In the genomic region with DNA sequence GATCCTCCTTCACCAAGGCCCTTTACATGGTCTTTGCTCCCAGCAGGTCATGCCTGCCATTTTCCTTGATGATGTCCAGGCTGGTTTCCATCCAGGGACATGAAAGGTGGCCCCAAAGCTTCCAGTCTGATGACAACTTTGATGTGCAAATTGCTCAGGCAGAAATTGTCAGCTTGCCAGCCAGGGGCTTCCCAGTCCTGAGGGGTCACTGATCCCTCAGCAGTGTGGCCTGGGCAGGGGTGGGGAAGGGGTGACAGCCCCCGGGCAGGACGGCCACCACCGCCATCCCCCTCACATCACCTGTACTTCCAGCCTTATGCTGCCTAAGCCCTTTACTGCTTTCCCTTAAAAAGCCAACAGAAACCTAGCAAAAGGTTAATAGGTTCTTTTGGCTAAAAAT, we compare ENCODE assay signal across 22 cellular contexts.
DNase-seq lines count a peak whose midpoint lies in the region; ATAC-seq, FAIRE-seq and TF ChIP-seq lines count a peak whose summit lies in the region.
"Had no signal": no experiment of that assay in that cellular context is flagged by ENCODE, and none has a peak within 500 bp of the region (broad histone marks: within the 10 kb centered on the region; RNA-seq: fewer than 3 reads in every experiment).

No MANE protein-coding gene starts in this region.

- no peak overlapping the region for H3K4me2 ChIP-seq in H9 (ENCODE audit: insufficient read depth, insufficient read length, low read length)
- H3K4me2 ChIP-seq: A549, BLaER1, GM23338 had no signal

- H3K27ac Mint-ChIP-seq in H9, result no peak overlapping the region
- H3K27ac Mint-ChIP-seq: CD8-positive, alpha-beta memory T cell; GM23338; HFFc6 had no signal

- no peak overlapping the region for H4K5ac ChIP-seq in H9 (ENCODE audit: insufficient read length, low read depth, low read length)

- H3K14ac ChIP-seq in H9 (ENCODE audit: insufficient read depth, low read length), result no peak overlapping the region

- H3K4me3 ChIP-seq in sigmoid colon, result no peak overlapping the region
- H3K4me3 ChIP-seq: A549, BLaER1, GM23338, K562 had no signal

- H3K23me2 ChIP-seq in H9 (ENCODE audit: insufficient read length, low read depth, low read length, poor library complexity, severe bottlenecking), result no peaks in the 10 kb centered on the region

- no peaks in the 10 kb centered on the region; the same call in 1 of the 2 replicates for H3K27me3 Mint-ChIP-seq in H9 (ENCODE audit: low read depth)

- H3K23ac ChIP-seq in H9 (ENCODE audit: insufficient read length, low read depth, low read length), result no peak overlapping the region

- H3K9me3 ChIP-seq in sigmoid colon, result no peaks in the 10 kb centered on the region
- H3K9me3 ChIP-seq in H9 (ENCODE audit: control insufficient read depth, low read depth, low read length), result no peaks in the 10 kb centered on the region
- H3K9me3 ChIP-seq: A549, BLaER1 had no signal

- ATAC-seq in activated CD4-positive, CD25-positive, alpha-beta regulatory T cell treated with anti-CD3 and anti-CD28 coated beads, Interleukin-2, amount 50 U/mL, for 24 hours, result no peak
- ATAC-seq: GM23338, HCT116, K562 had no signal

- no peaks in the 10 kb centered on the region for H3K9me3 Mint-ChIP-seq in H9
- H3K9me3 Mint-ChIP-seq: CD8-positive, alpha-beta memory T cell; GM23338; HFFc6 had no signal

- H3K79me1 ChIP-seq in H9 (ENCODE audit: insufficient read depth, low read depth, low read length, poor library complexity, severe bottlenecking), result no peaks in the 10 kb centered on the region

- no peaks in the 10 kb centered on the region for H3K79me2 ChIP-seq in H9 (ENCODE audit: insufficient read depth, low read length)

- H3K56ac ChIP-seq in H9 (ENCODE audit: insufficient read length, low read depth, low read length), result no peak overlapping the region

- no peak overlapping the region for H4K8ac ChIP-seq in H9 (replicated peaks; ENCODE audit: insufficient read length, low read depth, low read length)

- in situ Hi-C loops in GM13976 (cut with MboI; ENCODE audit: low sequenced_read_pairs, unreplicated experiment), result no loop called here

- no peak for TF ChIP-seq EP300 in sigmoid colon (IDR thresholded peaks at IDR 0.05)

- H3K27ac ChIP-seq in sigmoid colon, result no peak overlapping the region
- H3K27ac ChIP-seq in H9 (ENCODE audit: insufficient read length, low read depth, low read length), result no peak overlapping the region
- H3K27ac ChIP-seq: 22Rv1, A549, BLaER1 had no signal

- TF ChIP-seq CTCF in sigmoid colon (IDR thresholded peaks at IDR 0.05) (no peak), GM13976 (IDR thresholded peaks at IDR 0.05; ENCODE audit: borderline replicate concordance, control extremely low read depth, extremely low read depth, insufficient read depth, missing control alignments) (no peak), H9 (conservative IDR thresholded peaks at IDR 0.05) (no peak)

- H3T11ph ChIP-seq in H9 (ENCODE audit: low read length), result no peak overlapping the region

- no peak for TF ChIP-seq POLR2A in sigmoid colon (IDR thresholded peaks at IDR 0.05)

- peaks cover 26 to 27% of the 10 kb centered on the region in 2 experiments for H3K4me1 Mint-ChIP-seq in H9
- H3K4me1 Mint-ChIP-seq: CD8-positive, alpha-beta memory T cell had no signal

- intact Hi-C loops in sigmoid colon (cut with DNase I), result no loop called here

- H3K4me1 ChIP-seq in sigmoid colon (peaks cover 0 to 14% (median 10%) of the 10 kb centered on the region in 4 donors), H9 (ENCODE audit: insufficient read depth, low read length) (no peaks in the 10 kb centered on the region; the same call in 1 of the 2 replicates)
- H3K4me1 ChIP-seq: BLaER1 had no signal

- DNase-seq in activated CD4-positive, CD25-positive, alpha-beta regulatory T cell treated with anti-CD3 and anti-CD28 coated beads, Interleukin-2, amount 50 U/mL, for 72 hours, result peak; percentile 0
- DNase-seq in islet precursor cell, result peak; percentile 40
- DNase-seq in sigmoid colon, result peak; percentile 50
- no peak for DNase-seq in GM13976 (ENCODE audit: low spot score)
- DNase-seq in urothelium cell line (ENCODE audit: low spot score), result no peak
- no peak for DNase-seq in H9
- DNase-seq: CD8-positive, alpha-beta memory T cell; COR-L47; DMS 273 treated with DMSO at 0.1 percent for 48 hours; HFFc6; IMR-90 had no signal

- FAIRE-seq in urothelium cell line (lab: Jason Lieb, UNC), result no peak
- FAIRE-seq: A549, G401.6, GM12892, H54, HTR-8/SVneo, K562 had no signal

- no peak overlapping the region for H2AK5ac ChIP-seq in H9 (ENCODE audit: insufficient read length, low read length)

- no peak overlapping the region for H4K91ac ChIP-seq in H9 (ENCODE audit: insufficient read length, low read depth, low read length)

- no peak overlapping the region for H3K18ac ChIP-seq in H9 (ENCODE audit: insufficient read length, low read depth, low read length)

- no peak overlapping the region for H2BK15ac ChIP-seq in H9 (ENCODE audit: low read depth, low read length)

- no peak overlapping the region for H2BK20ac ChIP-seq in H9 (ENCODE audit: low read depth, low read length, poor library complexity, severe bottlenecking)

- no peak overlapping the region for H2BK5ac ChIP-seq in H9 (ENCODE audit: insufficient read length, low read length)

- H3K4me3 Mint-ChIP-seq in H9, result no peak overlapping the region
- H3K4me3 Mint-ChIP-seq: CD8-positive, alpha-beta memory T cell; GM23338; HFFc6 had no signal

- no peak overlapping the region for H2BK12ac ChIP-seq in H9 (ENCODE audit: insufficient read length, low read depth, low read length)

- no peak overlapping the region for H3K4ac ChIP-seq in H9 (ENCODE audit: low read depth, low read length)

- no peak overlapping the region for H3K9ac ChIP-seq in H9 (ENCODE audit: extremely low read depth, insufficient read length, low read length)
- H3K9ac ChIP-seq: BLaER1 had no signal

- no peaks in the 10 kb centered on the region for H3K36me3 ChIP-seq in sigmoid colon

- H3K27me3 ChIP-seq in sigmoid colon (no peaks in the 10 kb centered on the region), H9 (ENCODE audit: insufficient read depth, low read length) (no peaks in the 10 kb centered on the region)
- H3K27me3 ChIP-seq: BLaER1 had no signal

- H2AFZ ChIP-seq in H9 (ENCODE audit: low read length), result no peak overlapping the region
- H2AFZ ChIP-seq: GM23338 had no signal

- no peak overlapping the region for H2BK120ac ChIP-seq in H9 (ENCODE audit: low read depth, low read length, poor library complexity, severe bottlenecking)

- no peaks in the 10 kb centered on the region for H4K20me1 ChIP-seq in H9 (ENCODE audit: control insufficient read depth, insufficient read depth, insufficient read length)

- H3K36me3 Mint-ChIP-seq in H9 (ENCODE audit: insufficient read depth in 1 of 3, low read depth in 3 of 3), result no peaks in the 10 kb centered on the region
- H3K36me3 Mint-ChIP-seq: CD8-positive, alpha-beta memory T cell had no signal

- 92 to 93% methylated on average over 3 of the region's 3 CpGs for WGBS in sigmoid colon, 2 donors
- WGBS in H9 (ENCODE audit: extremely low coverage, insufficient read length, low lambda C conversion rate), result no CpG with 5 or more reads among the region's 3 CpGs

Comparison
In these comparisons a context has a peak if more than half of its experiments do, and no peak if none do; other contexts are left out.
1. DNase-seq: peak in activated CD4-positive, CD25-positive, alpha-beta regulatory T cell treated with anti-CD3 and anti-CD28 coated beads, Interleukin-2, amount 50 U/mL, for 72 hours (single experiment), islet precursor cell (single experiment) and sigmoid colon (single experiment); none in GM13976 (single experiment), urothelium cell line (single experiment) and H9 (single experiment).